Comparison of ENCODE assay signal across 8 cellular contexts in the genomic region with DNA sequence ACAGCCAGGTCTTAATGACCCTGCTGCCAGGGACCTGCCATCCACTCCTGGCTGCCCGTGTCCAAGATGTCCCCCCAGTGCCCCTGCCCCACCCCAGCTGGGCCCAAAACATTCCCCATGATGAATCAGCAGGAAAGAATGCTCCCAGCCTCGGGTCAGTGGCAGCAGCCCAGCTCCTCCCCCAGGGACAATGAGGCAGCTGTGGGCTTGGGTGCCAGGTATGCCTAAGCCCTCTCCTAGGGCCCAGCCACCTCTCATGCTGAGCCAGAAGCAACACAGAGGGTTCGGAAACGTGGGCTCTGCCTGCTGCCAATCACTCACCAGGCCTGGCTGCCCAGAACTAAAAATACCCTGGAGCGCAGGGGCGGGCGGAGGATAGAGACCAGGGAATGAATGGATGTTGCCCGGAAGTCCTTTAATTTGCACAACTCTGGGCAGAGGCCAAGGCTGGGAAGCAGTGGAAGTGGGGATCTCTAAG. TPM values are rescaled to one million over a fixed set of nuclear protein-coding genes. Genes with fewer than 3 reads are reported as not detected.
DNase-seq lines count a peak whose midpoint lies in the region; ATAC-seq and TF ChIP-seq lines count a peak whose summit lies in the region.

No MANE protein-coding gene starts in this region.

- H3K4me3 ChIP-seq in Caco-2 (ENCODE audit: low read depth, low read length): no peak overlapping the region
- H3K4me3 ChIP-seq in Panc1 (ENCODE audit: low read depth in 2 of 2, low read length in 2 of 2): no peak overlapping the region; a peak in 1 of 4 replicates
- H3K4me3 ChIP-seq in fibroblast of pulmonary artery (replicated peaks; ENCODE audit: low read depth, low read length): no peak overlapping the region
- H3K4me3 ChIP-seq in ovary: no peak overlapping the region

- no peak for TF ChIP-seq EP300 in ovary (IDR thresholded peaks at IDR 0.05)

- H3K9me3 Mint-ChIP-seq in Caco-2 (ENCODE audit: unreplicated experiment): no peaks in the 10 kb centered on the region
- no peaks in the 10 kb centered on the region for H3K9me3 Mint-ChIP-seq in activated naive CD4-positive, alpha-beta T cell treated with anti-CD3 and anti-CD28 coated beads, Interleukin-2, amount 10 ng/mL, durations not matched to agents 7 days and 5 days

- H3K9me3 ChIP-seq in Caco-2: no peaks in the 10 kb centered on the region
- H3K9me3 ChIP-seq in Panc1 (ENCODE audit: control insufficient read depth, insufficient read depth, low read depth, low read length): no peaks in the 10 kb centered on the region
- H3K9me3 ChIP-seq in ovary: no peaks in the 10 kb centered on the region

- peaks cover 33% of the 10 kb centered on the region for H3K4me1 Mint-ChIP-seq in Caco-2 (ENCODE audit: low read depth, unreplicated experiment)
- H3K4me1 Mint-ChIP-seq in activated naive CD4-positive, alpha-beta T cell treated with anti-CD3 and anti-CD28 coated beads, Interleukin-2, amount 10 ng/mL, durations not matched to agents 7 days and 5 days: peaks cover 2% of the 10 kb centered on the region

- H3K27me3 Mint-ChIP-seq in Caco-2 (ENCODE audit: insufficient read depth, unreplicated experiment): no peaks in the 10 kb centered on the region
- peaks cover 83% of the 10 kb centered on the region for H3K27me3 Mint-ChIP-seq in activated naive CD4-positive, alpha-beta T cell treated with anti-CD3 and anti-CD28 coated beads, Interleukin-2, amount 10 ng/mL, durations not matched to agents 7 days and 5 days

- H3K4me3 Mint-ChIP-seq in Caco-2 (ENCODE audit: unreplicated experiment): peak overlapping the region; percentile 75
- no peak overlapping the region for H3K4me3 Mint-ChIP-seq in activated naive CD4-positive, alpha-beta T cell treated with anti-CD3 and anti-CD28 coated beads, Interleukin-2, amount 10 ng/mL, durations not matched to agents 7 days and 5 days

- DNase-seq in Caco-2: peak; percentile 67 to 79
- DNase-seq in Panc1 (ENCODE audit: low read depth, low spot score): no peak
- DNase-seq in fibroblast of pulmonary artery (ENCODE audit: low read depth): peak; percentile 84
- DNase-seq in ovary: peak; percentile 76 to 83 (median 78)
- DNase-seq in activated naive CD4-positive, alpha-beta T cell treated with anti-CD3 and anti-CD28 coated beads, Interleukin-2, amount 10 ng/mL, durations not matched to agents 7 days and 5 days: no peak

- WGBS in ovary, 3 donors: 12 to 29% (median 16%) methylated on average over 8 of the region's 8 CpGs

- CTCF ChIA-PET in Caco-2 (lab: Charles Lee): interaction anchor here (1.3 to 3.0 kb wide), 2 partner anchors 22 to 40 kb away, joined by 3 to 10 read pairs; no protein-coding TSS in a partner anchor
- CTCF ChIA-PET in Panc1 (lab: Charles Lee): no interaction called here
- CTCF ChIA-PET in activated naive CD4-positive, alpha-beta T cell treated with anti-CD3 and anti-CD28 coated beads, Interleukin-2, amount 10 ng/mL, durations not matched to agents 7 days and 5 days (lab: Charles Lee): no interaction called here

- no TSS peak for BruUV-seq in Caco-2 (replicated peaks; lab: Mats Ljungman, UMichigan)
- no TSS peak for BruUV-seq in Panc1 (replicated peaks; lab: Mats Ljungman, UMichigan)

- peak overlapping the region; percentile 77 for H3K27ac Mint-ChIP-seq in Caco-2 (ENCODE audit: unreplicated experiment)
- H3K27ac Mint-ChIP-seq in activated naive CD4-positive, alpha-beta T cell treated with anti-CD3 and anti-CD28 coated beads, Interleukin-2, amount 10 ng/mL, durations not matched to agents 7 days and 5 days: no peak overlapping the region

- H3K36me3 Mint-ChIP-seq in Caco-2 (ENCODE audit: insufficient read depth, unreplicated experiment): peaks cover 4% of the 10 kb centered on the region
- no peaks in the 10 kb centered on the region for H3K36me3 Mint-ChIP-seq in activated naive CD4-positive, alpha-beta T cell treated with anti-CD3 and anti-CD28 coated beads, Interleukin-2, amount 10 ng/mL, durations not matched to agents 7 days and 5 days

- POLR2A ChIA-PET in Caco-2 (lab: Charles Lee) (no interaction called here), Panc1 (lab: Charles Lee) (no interaction called here)

- H3K4me1 ChIP-seq in Caco-2 (peaks cover 28% of the 10 kb centered on the region), Panc1 (ENCODE audit: control insufficient read depth, insufficient read depth, low read length) (peaks cover 43% of the 10 kb centered on the region), ovary (ENCODE audit: insufficient read depth) (peaks cover 16% of the 10 kb centered on the region)

- intact Hi-C loops in Caco-2 (cut with micrococcal nuclease; ENCODE audit: unreplicated experiment) (loop anchor here (1.0 to 10.0 kb wide), 2 partner anchors 9 to 145 kb away; partner anchors contain the start of gene PYROXD2), Panc1 (cut with micrococcal nuclease; ENCODE audit: unreplicated experiment) (loop anchor here (10.0 kb wide), 1 partner anchor 125 kb away; no protein-coding TSS in a partner anchor), ovary (cut with DNase I) (no loop called here)

- H3K36me3 ChIP-seq in Caco-2 (ENCODE audit: control insufficient read depth, insufficient read depth, low read length) (no peaks in the 10 kb centered on the region), Panc1 (ENCODE audit: control insufficient read depth, insufficient read depth, low read length) (no peaks in the 10 kb centered on the region), ovary (no peaks in the 10 kb centered on the region)

- H3K27me3 ChIP-seq in Caco-2 (replicated peaks; ENCODE audit: control insufficient read depth, insufficient read depth, low read length): no peaks in the 10 kb centered on the region
- H3K27me3 ChIP-seq in Panc1 (ENCODE audit: control insufficient read depth, insufficient read depth, low read length): no peaks in the 10 kb centered on the region
- H3K27me3 ChIP-seq in ovary: no peaks in the 10 kb centered on the region

- no peak for TF ChIP-seq POLR2A in ovary (IDR thresholded peaks at IDR 0.05)

- ATAC-seq in Panc1 (peak; percentile 74), GM18868 (IDR thresholded peaks at IDR 0.05; ENCODE audit: unreplicated experiment) (no peak), HG03159 (IDR thresholded peaks at IDR 0.05; ENCODE audit: unreplicated experiment) (no peak), GM21390 (IDR thresholded peaks at IDR 0.05; ENCODE audit: unreplicated experiment) (no peak)

- no peak for TF ChIP-seq CTCF in Caco-2 (IDR thresholded peaks at IDR 0.05; ENCODE audit: insufficient read depth in 1 of 2, low read depth in 1 of 2, low read length in 1 of 2, severe bottlenecking in 1 of 2, unreplicated experiment in 1 of 2)
- TF ChIP-seq CTCF in Panc1 (IDR thresholded peaks at IDR 0.05): no peak
- TF ChIP-seq CTCF in fibroblast of pulmonary artery (IDR thresholded peaks at IDR 0.05; ENCODE audit: low read length, missing control alignments): no peak
- TF ChIP-seq CTCF in ovary (IDR thresholded peaks at IDR 0.05): no peak

- H3K27ac ChIP-seq in Panc1 (ENCODE audit: low read length) (peak overlapping the region; percentile 80), ovary (peak overlapping the region; percentile 45 to 55)

- in situ Hi-C loops in Panc1 (cut with HindIII; ENCODE audit: low pct_unique_long_range_greater_than_20kb, low sequenced_read_pairs): no loop called here

RNA-seq across cellular contexts. Expression of gene LOXL4, which starts 1.5 kb away (rescaled TPM):
- total RNA-seq in Caco-2 (2022) (2.1 and 3.7 TPM in 2 replicates), Panc1 (2021; ENCODE audit: unreplicated experiment) (17.7 TPM), ovary (10 to 100 TPM in 2 of 7 donors, 1 to 10 TPM in 5; 5.1 to 13.7 (median 8.2) TPM)
- 19.7 TPM for polyA plus RNA-seq in Panc1 (2012; ENCODE audit: insufficient read length)
- 10 to 100 TPM in 1 of 2 donors, 1 to 10 TPM in 1; 5.7 to 32.9 TPM for polyA plus RNA-seq in ovary

Comparison
In these comparisons a context has a peak if more than half of its experiments do, and no peak if none do; other contexts are left out.
1. DNase-seq: peak in Caco-2 (2 of 2), fibroblast of pulmonary artery (single experiment) and ovary (5 of 5); none in Panc1 (single experiment) and activated naive CD4-positive, alpha-beta T cell treated with anti-CD3 and anti-CD28 coated beads, Interleukin-2, amount 10 ng/mL, durations not matched to agents 7 days and 5 days (single experiment).
2. intact Hi-C loops: an anchor here in Caco-2 (1.0 to 10.0 kb wide) and Panc1 (10.0 kb wide); none called in ovary.